Comparison of ENCODE assay signal across 1 cellular context in the genomic region with DNA sequence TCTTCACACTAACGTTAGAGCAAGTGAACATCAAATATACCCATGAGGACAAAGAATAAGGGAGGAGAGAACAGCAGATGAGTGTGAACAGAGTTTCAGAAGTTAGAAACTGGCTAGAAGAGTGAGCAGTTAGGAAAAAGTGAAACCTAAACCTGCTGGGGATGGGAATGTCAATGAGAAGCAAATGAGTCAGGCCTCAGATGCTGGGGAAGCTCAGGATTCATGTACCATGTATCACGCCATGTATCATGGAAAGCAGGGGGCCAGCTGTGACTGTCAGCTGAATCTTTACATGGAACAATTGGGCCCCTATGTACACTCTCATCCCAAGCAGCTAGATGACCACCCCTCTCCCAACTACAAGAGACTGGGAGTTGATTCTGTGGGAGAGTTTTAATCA.
TF ChIP-seq lines count a peak whose summit lies in the region.

No MANE protein-coding gene starts in this region.

TF ChIP-seq in HepG2, 621 proteins besides CTCF, POLR2A, EP300 and RAD21:
- TF ChIP-seq HIVEP1 (CRISPR knock-in tag; IDR thresholded peaks at IDR 0.05) (no peak), ZFP36L1 (CRISPR knock-in tag; IDR thresholded peaks at IDR 0.05) (no peak)
- TF ChIP-seq, protein P1, sequence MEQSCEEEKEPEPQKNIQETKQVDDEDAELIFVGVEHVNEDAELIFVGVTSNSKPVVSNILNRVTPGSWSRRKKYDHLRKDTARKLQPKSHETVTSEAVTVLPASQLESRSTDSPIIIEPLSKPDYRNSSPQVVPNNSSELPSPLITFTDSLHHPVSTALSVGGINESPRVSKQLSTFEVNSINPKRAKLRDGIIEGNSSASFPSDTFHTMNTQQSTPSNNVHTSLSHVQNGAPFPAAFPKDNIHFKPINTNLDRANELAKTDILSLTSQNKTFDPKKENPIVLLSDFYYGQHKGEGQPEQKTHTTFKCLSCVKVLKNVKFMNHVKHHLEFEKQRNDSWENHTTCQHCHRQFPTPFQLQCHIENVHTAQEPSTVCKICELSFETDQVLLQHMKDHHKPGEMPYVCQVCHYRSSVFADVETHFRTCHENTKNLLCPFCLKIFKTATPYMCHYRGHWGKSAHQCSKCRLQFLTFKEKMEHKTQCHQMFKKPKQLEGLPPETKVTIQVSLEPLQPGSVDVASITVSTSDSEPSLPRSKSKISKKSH (CRISPR knock-in tag; IDR thresholded peaks at IDR 0.05; ENCODE audit: borderline replicate concordance), result no peak
